25 cellular contexts compared by ENCODE assay signal in genomic region chr9:114641974-114642373, GRCh38. TPM values are rescaled to one million over a fixed set of nuclear protein-coding genes. Genes with fewer than 3 reads are reported as not detected.
DNase-seq lines count a peak whose midpoint lies in the region; ATAC-seq and TF ChIP-seq lines count a peak whose summit lies in the region.
"Had no signal": no experiment of that assay in that cellular context is flagged by ENCODE, and none has a peak within 500 bp of the region (broad histone marks: within the 10 kb centered on the region; RNA-seq: fewer than 3 reads in every experiment).

No MANE protein-coding gene starts in this region.

- no peaks in the 10 kb centered on the region for H3K27me3 Mint-ChIP-seq in activated CD8-positive, alpha-beta T cell treated with anti-CD3 and anti-CD28 coated beads for 36 hours
- no peaks in the 10 kb centered on the region for H3K27me3 Mint-ChIP-seq in activated CD8-positive, alpha-beta T cell treated with anti-CD3 and anti-CD28 coated beads, Interleukin-2, amount 10 ng/mL, durations not matched to agents 7 days and 5 days (ENCODE audit: low read depth)
- H3K27me3 Mint-ChIP-seq in IgD-negative memory B cell = no peaks in the 10 kb centered on the region
- H3K27me3 Mint-ChIP-seq in T-helper 17 cell = no peaks in the 10 kb centered on the region
- H3K27me3 Mint-ChIP-seq in naive thymus-derived CD8-positive, alpha-beta T cell = no peaks in the 10 kb centered on the region
- H3K27me3 Mint-ChIP-seq in activated CD4-positive, alpha-beta memory T cell treated with anti-CD3 and anti-CD28 coated beads, Interleukin-2, amount 10 ng/mL, durations not matched to agents 7 days and 5 days = no peaks in the 10 kb centered on the region
- H3K27me3 Mint-ChIP-seq: activated naive CD8-positive, alpha-beta T cell treated with anti-CD3 and anti-CD28 coated beads, Interleukin-2, amount 10 ng/mL, durations not matched to agents 7 days and 5 days; CD8-positive, alpha-beta memory T cell had no signal

- H3K9me3 ChIP-seq in T-helper 17 cell (ENCODE audit: control insufficient read depth, low read length, poor library complexity, severe bottlenecking) (no peaks in the 10 kb centered on the region), A673 (ENCODE audit: low read depth, low read length, poor library complexity, severe bottlenecking) (no peaks in the 10 kb centered on the region)
- H3K9me3 ChIP-seq: colonic mucosa, MG63, tibial nerve had no signal

- no peaks in the 10 kb centered on the region for H3K9me3 Mint-ChIP-seq in activated CD8-positive, alpha-beta T cell treated with anti-CD3 and anti-CD28 coated beads for 36 hours
- H3K9me3 Mint-ChIP-seq in activated CD8-positive, alpha-beta T cell treated with anti-CD3 and anti-CD28 coated beads, Interleukin-2, amount 10 ng/mL, durations not matched to agents 7 days and 5 days (ENCODE audit: insufficient read depth) = no peaks in the 10 kb centered on the region
- H3K9me3 Mint-ChIP-seq in IgD-negative memory B cell = peaks cover 0 to under 1% (median 0%) of the 10 kb centered on the region in 3 donors
- H3K9me3 Mint-ChIP-seq in naive thymus-derived CD8-positive, alpha-beta T cell = no peaks in the 10 kb centered on the region
- H3K9me3 Mint-ChIP-seq in activated CD4-positive, alpha-beta memory T cell treated with anti-CD3 and anti-CD28 coated beads, Interleukin-2, amount 10 ng/mL, durations not matched to agents 7 days and 5 days = no peaks in the 10 kb centered on the region
- H3K9me3 Mint-ChIP-seq: CD8-positive, alpha-beta memory T cell had no signal

- intact Hi-C loops in activated CD8-positive, alpha-beta T cell treated with anti-CD3 and anti-CD28 coated beads for 36 hours (cut with micrococcal nuclease) = no loop called here
- intact Hi-C loops in A673 (cut with micrococcal nuclease; ENCODE audit: unreplicated experiment) = no loop called here

- no peak for ATAC-seq in activated CD8-positive, alpha-beta T cell treated with anti-CD3 and anti-CD28 coated beads for 36 hours
- no peak for ATAC-seq in activated CD8-positive, alpha-beta T cell treated with anti-CD3 and anti-CD28 coated beads, Interleukin-2, amount 10 ng/mL, durations not matched to agents 7 days and 5 days
- ATAC-seq in T-helper 17 cell = no peak
- ATAC-seq in naive thymus-derived CD8-positive, alpha-beta T cell = no peak

- CTCF ChIA-PET in activated CD8-positive, alpha-beta T cell treated with anti-CD3 and anti-CD28 coated beads for 36 hours (lab: Charles Lee) = no interaction called here
- CTCF ChIA-PET in activated CD8-positive, alpha-beta T cell treated with anti-CD3 and anti-CD28 coated beads, Interleukin-2, amount 10 ng/mL, durations not matched to agents 7 days and 5 days (lab: Charles Lee) = interaction anchor here (2.4 to 4.9 kb wide), 2 partner anchors 11 to 50 kb away, joined by 10 to 33 read pairs; no protein-coding TSS in a partner anchor
- CTCF ChIA-PET in A673 (lab: Charles Lee) = no interaction called here
- CTCF ChIA-PET in activated CD4-positive, alpha-beta memory T cell treated with anti-CD3 and anti-CD28 coated beads, Interleukin-2, amount 10 ng/mL, durations not matched to agents 7 days and 5 days (lab: Charles Lee) = interaction anchor here (1.4 kb wide), 1 partner anchor 12 kb away, joined by 4 read pairs; no protein-coding TSS in a partner anchor

- POLR2A ChIA-PET in activated CD8-positive, alpha-beta T cell treated with anti-CD3 and anti-CD28 coated beads for 36 hours (lab: Charles Lee) = no interaction called here
- POLR2A ChIA-PET in activated CD8-positive, alpha-beta T cell treated with anti-CD3 and anti-CD28 coated beads, Interleukin-2, amount 10 ng/mL, durations not matched to agents 7 days and 5 days (lab: Charles Lee) = no interaction called here
- POLR2A ChIA-PET in naive thymus-derived CD8-positive, alpha-beta T cell (lab: Charles Lee) = no interaction called here
- POLR2A ChIA-PET in A673 (lab: Charles Lee; ENCODE audit: low non-redundant PET) = no interaction called here
- POLR2A ChIA-PET in activated CD4-positive, alpha-beta memory T cell treated with anti-CD3 and anti-CD28 coated beads, Interleukin-2, amount 10 ng/mL, durations not matched to agents 7 days and 5 days (lab: Charles Lee) = no interaction called here

- no peak overlapping the region for H3K4me3 ChIP-seq in A673 (ENCODE audit: low read depth, low read length, poor library complexity, severe bottlenecking)
- H3K4me3 ChIP-seq: colonic mucosa, MG63, neural progenitor cell, tibial nerve had no signal

- no peak for TF ChIP-seq CTCF in activated CD8-positive, alpha-beta T cell treated with anti-CD3 and anti-CD28 coated beads for 36 hours (IDR thresholded peaks at IDR 0.05)
- TF ChIP-seq CTCF in A673 (conservative IDR thresholded peaks at IDR 0.05; ENCODE audit: low read depth, low read length) = no peak

- peak overlapping the region; percentile 61 for H3K27ac Mint-ChIP-seq in activated CD8-positive, alpha-beta T cell treated with anti-CD3 and anti-CD28 coated beads for 36 hours
- no peak overlapping the region for H3K27ac Mint-ChIP-seq in activated CD8-positive, alpha-beta T cell treated with anti-CD3 and anti-CD28 coated beads, Interleukin-2, amount 10 ng/mL, durations not matched to agents 7 days and 5 days
- peak overlapping the region in 2 of 3 donors; percentile 4 to 14 for H3K27ac Mint-ChIP-seq in IgD-negative memory B cell
- peak overlapping the region; percentile 63 for H3K27ac Mint-ChIP-seq in T-helper 17 cell
- H3K27ac Mint-ChIP-seq in naive thymus-derived CD8-positive, alpha-beta T cell = peak overlapping the region in 6 of 10 donors; percentile 12 to 73 (median 46)
- no peak overlapping the region for H3K27ac Mint-ChIP-seq in activated CD4-positive, alpha-beta memory T cell treated with anti-CD3 and anti-CD28 coated beads, Interleukin-2, amount 10 ng/mL, durations not matched to agents 7 days and 5 days
- H3K27ac Mint-ChIP-seq: activated naive CD8-positive, alpha-beta T cell treated with anti-CD3 and anti-CD28 coated beads, Interleukin-2, amount 10 ng/mL, durations not matched to agents 7 days and 5 days; brain; neural progenitor cell had no signal

- H3K27ac ChIP-seq in A673 (ENCODE audit: low read depth, low read length, poor library complexity, severe bottlenecking) = no peak overlapping the region
- H3K27ac ChIP-seq: colonic mucosa, neural progenitor cell, tibial nerve had no signal

- no peak for DNase-seq in activated CD8-positive, alpha-beta T cell treated with anti-CD3 and anti-CD28 coated beads for 36 hours
- DNase-seq in activated CD8-positive, alpha-beta T cell treated with anti-CD3 and anti-CD28 coated beads, Interleukin-2, amount 10 ng/mL, durations not matched to agents 7 days and 5 days = no peak
- DNase-seq in T-helper 17 cell (no peak), A673 (ENCODE audit: low spot score) (no peak)
- DNase-seq in naive thymus-derived CD8-positive, alpha-beta T cell = no peak
- no peak for DNase-seq in activated CD4-positive, alpha-beta memory T cell treated with anti-CD3 and anti-CD28 coated beads, Interleukin-2, amount 10 ng/mL, durations not matched to agents 7 days and 5 days
- no peak for DNase-seq in activated CD8-positive, alpha-beta memory T cell treated with anti-CD3 and anti-CD28 coated beads, Interleukin-2, amount 50 U/mL, for 4 hours
- DNase-seq: activated CD8-positive, alpha-beta memory T cell treated with anti-CD3 and anti-CD28 coated beads, Interleukin-2, amount 50 U/mL, for 48 hours; activated naive CD8-positive, alpha-beta T cell treated with anti-CD3 and anti-CD28 coated beads, Interleukin-2, amount 10 ng/mL, durations not matched to agents 7 days and 5 days; CD8-positive, alpha-beta memory T cell; colonic mucosa; DMS79; hypothalamus; kidney; MG63; NCI-H2029; SHP77; stimulated activated CD4-positive, alpha-beta T cell treated with anti-CD3 and anti-CD28 coated beads, Interleukin-12 subunit alpha, Interleukin-12 subunit beta, amount 100 ng/mL, for 4 hours had no signal

- H3K27me3 ChIP-seq in A673 (replicated peaks; ENCODE audit: insufficient read depth, low read depth, low read length, poor library complexity) = no peaks in the 10 kb centered on the region
- H3K27me3 ChIP-seq: colonic mucosa, MG63, neural progenitor cell, tibial nerve had no signal

- H3K4me1 ChIP-seq in A673 (ENCODE audit: insufficient read depth, low read length, poor library complexity, severe bottlenecking) = no peaks in the 10 kb centered on the region
- H3K4me1 ChIP-seq: colonic mucosa, neural progenitor cell, tibial nerve had no signal

- no TSS peak for BruUV-seq in A673 (replicated peaks; lab: Mats Ljungman, UMichigan)

- no peak overlapping the region for H3K4me3 Mint-ChIP-seq in activated CD8-positive, alpha-beta T cell treated with anti-CD3 and anti-CD28 coated beads for 36 hours
- H3K4me3 Mint-ChIP-seq in activated CD8-positive, alpha-beta T cell treated with anti-CD3 and anti-CD28 coated beads, Interleukin-2, amount 10 ng/mL, durations not matched to agents 7 days and 5 days = no peak overlapping the region
- no peak overlapping the region for H3K4me3 Mint-ChIP-seq in IgD-negative memory B cell
- no peak overlapping the region for H3K4me3 Mint-ChIP-seq in T-helper 17 cell
- H3K4me3 Mint-ChIP-seq in naive thymus-derived CD8-positive, alpha-beta T cell = no peak overlapping the region
- no peak overlapping the region for H3K4me3 Mint-ChIP-seq in activated CD4-positive, alpha-beta memory T cell treated with anti-CD3 and anti-CD28 coated beads, Interleukin-2, amount 10 ng/mL, durations not matched to agents 7 days and 5 days
- H3K4me3 Mint-ChIP-seq: activated naive CD8-positive, alpha-beta T cell treated with anti-CD3 and anti-CD28 coated beads, Interleukin-2, amount 10 ng/mL, durations not matched to agents 7 days and 5 days; brain; CD8-positive, alpha-beta memory T cell; neural progenitor cell had no signal

- peaks cover 22% of the 10 kb centered on the region for H3K36me3 ChIP-seq in A673 (ENCODE audit: insufficient read depth, low read length, poor library complexity, severe bottlenecking)
- H3K36me3 ChIP-seq: colonic mucosa, neural progenitor cell had no signal

- H3K4me1 Mint-ChIP-seq in activated CD8-positive, alpha-beta T cell treated with anti-CD3 and anti-CD28 coated beads for 36 hours (ENCODE audit: low read depth) = peaks cover 6% of the 10 kb centered on the region
- peaks cover 4% of the 10 kb centered on the region for H3K4me1 Mint-ChIP-seq in activated CD8-positive, alpha-beta T cell treated with anti-CD3 and anti-CD28 coated beads, Interleukin-2, amount 10 ng/mL, durations not matched to agents 7 days and 5 days (ENCODE audit: low read depth)
- H3K4me1 Mint-ChIP-seq in IgD-negative memory B cell (peaks cover 5 to 8% (median 5%) of the 10 kb centered on the region in 3 donors), T-helper 17 cell (peaks cover 2% of the 10 kb centered on the region)
- peaks cover 0 to 8% (median 0%) of the 10 kb centered on the region in 4 donors for H3K4me1 Mint-ChIP-seq in naive thymus-derived CD8-positive, alpha-beta T cell
- no peaks in the 10 kb centered on the region for H3K4me1 Mint-ChIP-seq in activated CD4-positive, alpha-beta memory T cell treated with anti-CD3 and anti-CD28 coated beads, Interleukin-2, amount 10 ng/mL, durations not matched to agents 7 days and 5 days
- H3K4me1 Mint-ChIP-seq: activated naive CD8-positive, alpha-beta T cell treated with anti-CD3 and anti-CD28 coated beads, Interleukin-2, amount 10 ng/mL, durations not matched to agents 7 days and 5 days; brain; CD8-positive, alpha-beta memory T cell; neural progenitor cell had no signal

- peaks cover 64% of the 10 kb centered on the region for H3K36me3 Mint-ChIP-seq in activated CD8-positive, alpha-beta T cell treated with anti-CD3 and anti-CD28 coated beads for 36 hours (ENCODE audit: low read depth)
- H3K36me3 Mint-ChIP-seq in activated CD8-positive, alpha-beta T cell treated with anti-CD3 and anti-CD28 coated beads, Interleukin-2, amount 10 ng/mL, durations not matched to agents 7 days and 5 days (ENCODE audit: low read depth) = peaks cover 71% of the 10 kb centered on the region
- peaks cover 9% of the 10 kb centered on the region for H3K36me3 Mint-ChIP-seq in IgD-negative memory B cell
- H3K36me3 Mint-ChIP-seq in T-helper 17 cell (ENCODE audit: low read depth) = peaks cover 10% of the 10 kb centered on the region
- peaks cover 12 to 86% (median 39%) of the 10 kb centered on the region in 3 donors for H3K36me3 Mint-ChIP-seq in naive thymus-derived CD8-positive, alpha-beta T cell
- peaks cover 52% of the 10 kb centered on the region for H3K36me3 Mint-ChIP-seq in activated CD4-positive, alpha-beta memory T cell treated with anti-CD3 and anti-CD28 coated beads, Interleukin-2, amount 10 ng/mL, durations not matched to agents 7 days and 5 days (ENCODE audit: low read depth)

RNA-seq across cellular contexts. Expression of gene TEX53, which starts 15.6 kb away (rescaled TPM):
- total RNA-seq in activated CD8-positive, alpha-beta T cell treated with anti-CD3 and anti-CD28 coated beads for 36 hours = not detected
- not detected for total RNA-seq in activated CD8-positive, alpha-beta T cell treated with anti-CD3 and anti-CD28 coated beads, Interleukin-2, amount 10 ng/mL, durations not matched to agents 7 days and 5 days
- polyA plus RNA-seq in IgD-negative memory B cell = not detected
- total RNA-seq in T-helper 17 cell = not detected
- not detected for total RNA-seq in naive thymus-derived CD8-positive, alpha-beta T cell
- polyA plus RNA-seq in naive thymus-derived CD8-positive, alpha-beta T cell = not detected
- total RNA-seq in A673 (2021) = not detected in 2 replicates
- total RNA-seq in activated CD4-positive, alpha-beta memory T cell treated with anti-CD3 and anti-CD28 coated beads, Interleukin-2, amount 10 ng/mL, durations not matched to agents 7 days and 5 days = not detected
- total RNA-seq: activated naive CD8-positive, alpha-beta T cell treated with anti-CD3 and anti-CD28 coated beads, Interleukin-2, amount 10 ng/mL, durations not matched to agents 7 days and 5 days; CD8-positive, alpha-beta memory T cell; colonic mucosa; fibroblast of villous mesenchyme; kidney; NCI-H460; renal cortical epithelial cell; tibial nerve had no signal
- polyA plus RNA-seq: CD8-positive, alpha-beta memory T cell had no signal

RNA-seq across cellular contexts. Expression of gene TMEM268, which starts 30.9 kb away (rescaled TPM):
- total RNA-seq in activated CD8-positive, alpha-beta T cell treated with anti-CD3 and anti-CD28 coated beads for 36 hours = 10 to 100 TPM; 26.3 to 29.0 TPM
- 10 to 100 TPM; 21.3 to 23.3 TPM for total RNA-seq in activated CD8-positive, alpha-beta T cell treated with anti-CD3 and anti-CD28 coated beads, Interleukin-2, amount 10 ng/mL, durations not matched to agents 7 days and 5 days
- polyA plus RNA-seq in IgD-negative memory B cell = 15.9 TPM
- total RNA-seq in T-helper 17 cell = 10 to 100 TPM in 1 of 2 donors, 1 to 10 TPM in 1; 9.4 to 11.5 TPM
- 10 to 100 TPM; 25.2 to 28.3 TPM for total RNA-seq in naive thymus-derived CD8-positive, alpha-beta T cell
- polyA plus RNA-seq in naive thymus-derived CD8-positive, alpha-beta T cell = 10 to 100 TPM in 1 of 3 donors, 1 to 10 TPM in 2; 6.5 to 16.6 (median 8.0) TPM
- total RNA-seq in A673 (2021) = 20.1 and 21.4 TPM in 2 replicates
- total RNA-seq in activated CD4-positive, alpha-beta memory T cell treated with anti-CD3 and anti-CD28 coated beads, Interleukin-2, amount 10 ng/mL, durations not matched to agents 7 days and 5 days = 10 to 100 TPM; 18.1 to 20.1 TPM

RNA-seq across cellular contexts. Expression of gene TEX48, which starts 40.0 kb away (rescaled TPM):
- total RNA-seq in activated CD8-positive, alpha-beta T cell treated with anti-CD3 and anti-CD28 coated beads for 36 hours = under 1 TPM in 1 of 2 experiments, not detected in 1; 0.65 TPM
- total RNA-seq in activated CD8-positive, alpha-beta T cell treated with anti-CD3 and anti-CD28 coated beads, Interleukin-2, amount 10 ng/mL, durations not matched to agents 7 days and 5 days = 1 to 10 TPM in 1 of 2 experiments, under 1 TPM in 1; 0.61 to 1.7 TPM
- polyA plus RNA-seq in IgD-negative memory B cell = not detected
- total RNA-seq in T-helper 17 cell (not detected), A673 (2021) (not detected in 2 replicates)
- total RNA-seq in naive thymus-derived CD8-positive, alpha-beta T cell = not detected
- not detected for polyA plus RNA-seq in naive thymus-derived CD8-positive, alpha-beta T cell
- 1 to 10 TPM in 1 of 2 experiments, under 1 TPM in 1; 0.48 to 1.5 TPM for total RNA-seq in activated CD4-positive, alpha-beta memory T cell treated with anti-CD3 and anti-CD28 coated beads, Interleukin-2, amount 10 ng/mL, durations not matched to agents 7 days and 5 days
- total RNA-seq: activated naive CD8-positive, alpha-beta T cell treated with anti-CD3 and anti-CD28 coated beads, Interleukin-2, amount 10 ng/mL, durations not matched to agents 7 days and 5 days; colonic mucosa; fibroblast of villous mesenchyme; kidney; NCI-H460; renal cortical epithelial cell; tibial nerve had no signal
- polyA plus RNA-seq: CD8-positive, alpha-beta memory T cell had no signal

RNA-seq across cellular contexts. Expression of gene ATP6V1G1, which starts 54.4 kb away (rescaled TPM):
- total RNA-seq in activated CD8-positive, alpha-beta T cell treated with anti-CD3 and anti-CD28 coated beads for 36 hours = 10 to 100 TPM; 34.1 to 34.7 TPM
- total RNA-seq in activated CD8-positive, alpha-beta T cell treated with anti-CD3 and anti-CD28 coated beads, Interleukin-2, amount 10 ng/mL, durations not matched to agents 7 days and 5 days = 10 to 100 TPM; 79.2 to 82.0 TPM
- 361 TPM for polyA plus RNA-seq in IgD-negative memory B cell
- total RNA-seq in T-helper 17 cell = 100 to 1,000 TPM; 101 to 102 TPM
- 100 to 1,000 TPM; 165 to 170 TPM for total RNA-seq in naive thymus-derived CD8-positive, alpha-beta T cell
- 100 to 1,000 TPM; 298 to 381 (median 349) TPM for polyA plus RNA-seq in naive thymus-derived CD8-positive, alpha-beta T cell
- total RNA-seq in A673 (2021) = 122 and 132 TPM in 2 replicates
- total RNA-seq in activated CD4-positive, alpha-beta memory T cell treated with anti-CD3 and anti-CD28 coated beads, Interleukin-2, amount 10 ng/mL, durations not matched to agents 7 days and 5 days = 10 to 100 TPM; 92.4 to 94.2 TPM

Comparison
In these comparisons a context has a peak if more than half of its experiments do, and no peak if none do; other contexts are left out.
1. H3K27ac Mint-ChIP-seq: peak in activated CD8-positive, alpha-beta T cell treated with anti-CD3 and anti-CD28 coated beads for 36 hours (single experiment), IgD-negative memory B cell (2 of 3), T-helper 17 cell (single experiment) and naive thymus-derived CD8-positive, alpha-beta T cell (6 of 10); none in activated CD8-positive, alpha-beta T cell treated with anti-CD3 and anti-CD28 coated beads, Interleukin-2, amount 10 ng/mL, durations not matched to agents 7 days and 5 days (single experiment) and activated CD4-positive, alpha-beta memory T cell treated with anti-CD3 and anti-CD28 coated beads, Interleukin-2, amount 10 ng/mL, durations not matched to agents 7 days and 5 days (single experiment).
2. CTCF ChIA-PET loops: an anchor here in activated CD8-positive, alpha-beta T cell treated with anti-CD3 and anti-CD28 coated beads, Interleukin-2, amount 10 ng/mL, durations not matched to agents 7 days and 5 days (2.4 to 4.9 kb wide) and activated CD4-positive, alpha-beta memory T cell treated with anti-CD3 and anti-CD28 coated beads, Interleukin-2, amount 10 ng/mL, durations not matched to agents 7 days and 5 days (1.4 kb wide); none called in activated CD8-positive, alpha-beta T cell treated with anti-CD3 and anti-CD28 coated beads for 36 hours and A673.